Comparison of ENCODE assay signal across 14 cellular contexts in genomic region chr6:111461860-111462259, GRCh38. TPM values are rescaled to one million over a fixed set of nuclear protein-coding genes. Genes with fewer than 3 reads are reported as not detected.
A peak's percentile ranks its signal among the peaks of the same experiment; 100 is the strongest.
DNase-seq lines count a peak whose midpoint lies in the region; ATAC-seq, FAIRE-seq and TF ChIP-seq lines count a peak whose summit lies in the region.
"Had no signal": no experiment of that assay in that cellular context is flagged by ENCODE, and none has a peak within 500 bp of the region (broad histone marks: within the 10 kb centered on the region; RNA-seq: fewer than 3 reads in every experiment).

No MANE protein-coding gene starts in this region.

- TF ChIP-seq POLR2A in A549 (IDR thresholded peaks at IDR 0.05; ENCODE audit: low read length) = no peak

- H3K27ac Mint-ChIP-seq in activated T-helper 1 cell treated with anti-CD3 and anti-CD28 coated beads, Interleukin-12 subunit alpha, Interleukin-12 subunit beta, Interleukin-2, Interleukin-4 antibody, amounts not matched to agents 30 ng/mL and 10 ng/mL and 1 ng/mL, durations not matched to agents 14 hours and 24 hours and 36 hours = peak overlapping the region; percentile 16
- H3K27ac Mint-ChIP-seq: nephron progenitor cell; stimulated activated memory B cell treated with anti-CD40 and anti-IgM and Interleukin-4, amounts not matched to agents 10 μg/mL and 1 μg/mL and 100 μg/mL, for 72 hours had no signal

- no peak for TF ChIP-seq EP300 in A549 (IDR thresholded peaks at IDR 0.05)

- no peak for ATAC-seq in A549
- ATAC-seq in GM18873 (IDR thresholded peaks at IDR 0.05; ENCODE audit: low FRiP score, unreplicated experiment) = no peak
- ATAC-seq in GM18868 (IDR thresholded peaks at IDR 0.05; ENCODE audit: unreplicated experiment) = no peak
- ATAC-seq: stimulated activated memory B cell treated with anti-CD40 and anti-IgM and Interleukin-4, amounts not matched to agents 10 μg/mL and 1 μg/mL and 100 μg/mL, for 72 hours had no signal

- peak overlapping the region; percentile 74 for H3K4me2 ChIP-seq in A549

- FAIRE-seq in A549 (lab: Jason Lieb, UNC) = no peak
- peak; percentile 53 for FAIRE-seq in GM18507 (lab: Jason Lieb, UNC)
- FAIRE-seq in kidney (lab: Jason Lieb, UNC) = no peak

- TF ChIP-seq RAD21 in A549 (conservative IDR thresholded peaks at IDR 0.05 in 1 of 2, IDR thresholded peaks at IDR 0.05 in 1 of 2) = no peak

- POLR2A ChIA-PET in A549 (lab: Yijun Ruan, JAX) = no interaction called here

- intact Hi-C loops in activated T-helper 1 cell treated with anti-CD3 and anti-CD28 coated beads, Interleukin-12 subunit alpha, Interleukin-12 subunit beta, Interleukin-2, Interleukin-4 antibody, amounts not matched to agents 30 ng/mL and 10 ng/mL and 1 ng/mL, durations not matched to agents 14 hours and 24 hours and 36 hours (cut with micrococcal nuclease) = no loop called here
- intact Hi-C loops in kidney (cut with DNase I) = no loop called here

- peak overlapping the region; percentile 50 for H3K4me3 Mint-ChIP-seq in activated T-helper 1 cell treated with anti-CD3 and anti-CD28 coated beads, Interleukin-12 subunit alpha, Interleukin-12 subunit beta, Interleukin-2, Interleukin-4 antibody, amounts not matched to agents 30 ng/mL and 10 ng/mL and 1 ng/mL, durations not matched to agents 14 hours and 24 hours and 36 hours
- H3K4me3 Mint-ChIP-seq: nephron progenitor cell; stimulated activated memory B cell treated with anti-CD40 and anti-IgM and Interleukin-4, amounts not matched to agents 10 μg/mL and 1 μg/mL and 100 μg/mL, for 72 hours had no signal

- H3K4me1 ChIP-seq in A549 (peaks cover 31% of the 10 kb centered on the region), kidney (ENCODE audit: control insufficient read depth in 1 of 2, insufficient read depth in 1 of 2, low read depth in 1 of 2, low read length in 2 of 2) (peaks cover 0 to 4% of the 10 kb centered on the region in 2 donors)

- peaks cover 4% of the 10 kb centered on the region in 2 donors for H3K36me3 ChIP-seq in kidney (ENCODE audit: control insufficient read depth in 1 of 2, insufficient read depth in 2 of 2, low read length in 2 of 2)

- H3K4me1 Mint-ChIP-seq in activated T-helper 1 cell treated with anti-CD3 and anti-CD28 coated beads, Interleukin-12 subunit alpha, Interleukin-12 subunit beta, Interleukin-2, Interleukin-4 antibody, amounts not matched to agents 30 ng/mL and 10 ng/mL and 1 ng/mL, durations not matched to agents 14 hours and 24 hours and 36 hours (ENCODE audit: low read depth) = peaks cover 20% of the 10 kb centered on the region
- H3K4me1 Mint-ChIP-seq: nephron progenitor cell had no signal

- H3K4me3 ChIP-seq in A549 (no peak overlapping the region), kidney (ENCODE audit: low read length in 2 of 2) (peak overlapping the region; percentile 22 to 37)
- H3K4me3 ChIP-seq: Peyer's patch had no signal

- CTCF ChIA-PET in A549 (lab: Yijun Ruan, JAX) = no interaction called here

- H3K27ac ChIP-seq in A549 = no peak overlapping the region
- no peak overlapping the region for H3K27ac ChIP-seq in kidney (ENCODE audit: low read depth in 2 of 2, low read length in 2 of 2)
- H3K27ac ChIP-seq: VCaP had no signal

- no peaks in the 10 kb centered on the region for H3K27me3 Mint-ChIP-seq in activated T-helper 1 cell treated with anti-CD3 and anti-CD28 coated beads, Interleukin-12 subunit alpha, Interleukin-12 subunit beta, Interleukin-2, Interleukin-4 antibody, amounts not matched to agents 30 ng/mL and 10 ng/mL and 1 ng/mL, durations not matched to agents 14 hours and 24 hours and 36 hours (ENCODE audit: insufficient read depth)
- H3K27me3 Mint-ChIP-seq: stimulated activated memory B cell treated with anti-CD40 and anti-IgM and Interleukin-4, amounts not matched to agents 10 μg/mL and 1 μg/mL and 100 μg/mL, for 72 hours had no signal

- no peak for DNase-seq in A549 (ENCODE audit: low read depth in 1 of 2, low spot score in 1 of 2)
- DNase-seq in GM18507 (ENCODE audit: extremely low spot score, insufficient read length, low read depth) = no peak
- DNase-seq in activated T-helper 1 cell treated with anti-CD3 and anti-CD28 coated beads, Interleukin-12 subunit alpha, Interleukin-12 subunit beta, Interleukin-2, Interleukin-4 antibody, amounts not matched to agents 30 ng/mL and 10 ng/mL and 1 ng/mL, durations not matched to agents 14 hours and 24 hours and 36 hours (ENCODE audit: low spot score) = no peak
- DNase-seq in kidney = no peak
- DNase-seq in C1 segment of cervical spinal cord (lab: John Stamatoyannopoulos, UW) = no peak
- DNase-seq in NCI-H187 treated with DMSO at 0.1 percent for 48 hours (lab: John Stamatoyannopoulos, UW) = no peak
- DNase-seq: amniotic stem cell, NCI-H2029 treated with DMSO at 0.1 percent for 48 hours, nephron progenitor cell, Peyer's patch had no signal

- TF ChIP-seq CTCF in A549 (IDR thresholded peaks at IDR 0.05) = no peak
- TF ChIP-seq CTCF in kidney (IDR thresholded peaks at IDR 0.05; ENCODE audit: borderline replicate concordance, extremely low read depth, insufficient read depth) = no peak

- no peak overlapping the region for H3K9ac ChIP-seq in kidney (ENCODE audit: low read length in 2 of 2)

- H3K9me3 ChIP-seq in A549 = peaks cover 10% of the 10 kb centered on the region
- peaks cover 0 to 11% of the 10 kb centered on the region in 2 donors for H3K9me3 ChIP-seq in kidney (ENCODE audit: control insufficient read depth in 1 of 2, low read length in 2 of 2)

- H3K36me3 Mint-ChIP-seq in activated T-helper 1 cell treated with anti-CD3 and anti-CD28 coated beads, Interleukin-12 subunit alpha, Interleukin-12 subunit beta, Interleukin-2, Interleukin-4 antibody, amounts not matched to agents 30 ng/mL and 10 ng/mL and 1 ng/mL, durations not matched to agents 14 hours and 24 hours and 36 hours (ENCODE audit: low read depth) = peaks cover 31% of the 10 kb centered on the region

- H3K9me3 Mint-ChIP-seq in activated T-helper 1 cell treated with anti-CD3 and anti-CD28 coated beads, Interleukin-12 subunit alpha, Interleukin-12 subunit beta, Interleukin-2, Interleukin-4 antibody, amounts not matched to agents 30 ng/mL and 10 ng/mL and 1 ng/mL, durations not matched to agents 14 hours and 24 hours and 36 hours = peaks cover 23% of the 10 kb centered on the region

TF ChIP-seq in A549, 52 proteins besides CTCF, POLR2A, EP300 and RAD21:
- TF ChIP-seq PHF8 (IDR thresholded peaks at IDR 0.05; ENCODE audit: borderline replicate concordance, low read depth) = no peak
- TF ChIP-seq PBX3 (IDR thresholded peaks at IDR 0.05) = no peak
- TF ChIP-seq KDM5A (IDR thresholded peaks at IDR 0.05) = no peak
- TF ChIP-seq CHD2 (IDR thresholded peaks at IDR 0.05; ENCODE audit: low read length, partially characterized antibody) = no peak
- no peak for TF ChIP-seq SMC3 (IDR thresholded peaks at IDR 0.05)
- TF ChIP-seq ZFP36 (IDR thresholded peaks at IDR 0.05; ENCODE audit: borderline replicate concordance, partially characterized antibody) = no peak
- no peak for TF ChIP-seq RCOR1 (IDR thresholded peaks at IDR 0.05; ENCODE audit: low read depth, low read length)
- no peak for TF ChIP-seq FOXS1 (CRISPR knock-in tag; IDR thresholded peaks at IDR 0.05)
TF ChIP-seq in A549: peak in this region for 0.

RNA-seq across cellular contexts. Expression of gene REV3L, which starts 21.2 kb away (rescaled TPM):
- 10.8 and 12.4 TPM in 2 replicates for polyA plus RNA-seq in A549 (2011; rRNA removed)
- 2.2 and 2.7 TPM in 2 replicates for polyA plus RNA-seq in A549 (2012; cell fraction: cytosol; rRNA removed)
- 2.2 and 4.2 TPM in 2 replicates for polyA plus RNA-seq in A549 (2012; cell fraction: nucleus; rRNA removed)
- polyA plus RNA-seq in A549 (2017; fragmentation: RNase III; extraction: RNeasy Plus Mini Kit Qiagen cat#74134 plus additional on column Dnase treatment) = 4.1 to 4.7 TPM (median 4.5 TPM) in 3 replicates
- 10.0 and 10.7 TPM in 2 replicates for polyA minus RNA-seq in A549 (2011; rRNA and poly(A)+ RNA removed)
- 18.3 and 23.3 TPM in 2 replicates for total RNA-seq in activated T-helper 1 cell treated with anti-CD3 and anti-CD28 coated beads, Interleukin-12 subunit alpha, Interleukin-12 subunit beta, Interleukin-2, Interleukin-4 antibody, amounts not matched to agents 30 ng/mL and 10 ng/mL and 1 ng/mL, durations not matched to agents 14 hours and 24 hours and 36 hours
- total RNA-seq in kidney = 30.0 TPM
- polyA plus RNA-seq in kidney (ENCODE audit: insufficient read depth, low read depth, low replicate concordance) = 4.4 TPM
